In the genomic region with DNA sequence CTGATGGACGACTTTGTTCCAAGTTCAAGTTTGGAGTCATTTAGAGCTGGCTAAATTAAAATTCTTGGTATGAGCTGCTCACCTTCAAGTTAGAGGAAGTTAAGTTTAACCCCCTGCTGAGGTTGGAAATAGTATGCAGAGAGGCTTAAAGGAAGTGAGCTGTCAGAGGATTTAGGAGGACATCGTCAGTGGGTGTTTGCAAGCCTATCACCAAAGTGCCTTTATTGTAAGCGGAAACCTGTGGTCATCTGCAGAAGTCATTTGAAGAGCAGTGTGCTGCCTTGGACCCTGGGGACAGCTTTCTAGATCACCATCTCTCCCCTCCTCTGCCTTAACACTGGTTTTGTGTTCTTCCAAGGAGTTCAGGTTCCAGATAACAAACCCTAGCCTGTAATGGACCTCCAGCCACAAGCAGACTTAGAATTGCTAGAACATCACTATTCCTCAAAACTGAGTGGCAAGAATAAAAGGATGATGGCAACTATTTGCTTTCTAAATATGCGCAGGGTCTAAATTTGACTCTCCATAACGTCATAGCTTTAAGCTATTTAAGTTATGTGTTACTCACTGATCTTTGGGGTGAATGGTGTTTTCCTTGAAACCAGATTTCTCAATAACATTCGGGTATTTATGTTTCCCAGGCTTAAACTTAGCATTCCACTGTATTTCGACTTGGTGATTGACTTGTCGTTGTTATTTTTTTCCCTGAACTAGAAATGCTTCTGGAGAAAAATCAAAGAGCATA, we compare ENCODE assay signal across 14 cellular contexts.
DNase-seq lines count a peak whose midpoint lies in the region; ATAC-seq, FAIRE-seq and TF ChIP-seq lines count a peak whose summit lies in the region.
"Had no signal": no experiment of that assay in that cellular context is flagged by ENCODE, and none has a peak within 500 bp of the region (broad histone marks: within the 10 kb centered on the region; RNA-seq: fewer than 3 reads in every experiment).

No MANE protein-coding gene starts in this region.

- no peak overlapping the region for H3K4me3 ChIP-seq in astrocyte of the cerebellum (ENCODE audit: low read depth, low read length)
- H3K4me3 ChIP-seq in naive thymus-derived CD4-positive, alpha-beta T cell (ENCODE audit: low read length), result no peak overlapping the region
- H3K4me3 ChIP-seq: adrenal gland had no signal

- H3K4me1 Mint-ChIP-seq in naive thymus-derived CD4-positive, alpha-beta T cell, result no peaks in the 10 kb centered on the region
- H3K4me1 Mint-ChIP-seq in activated CD4-positive, alpha-beta T cell treated with anti-CD3 and anti-CD28 coated beads, Interleukin-2, amount 10 ng/mL, durations not matched to agents 7 days and 5 days, result no peaks in the 10 kb centered on the region
- H3K4me1 Mint-ChIP-seq: B cell had no signal

- POLR2A ChIA-PET in naive thymus-derived CD4-positive, alpha-beta T cell (lab: Charles Lee), result no interaction called here
- POLR2A ChIA-PET in activated CD4-positive, alpha-beta T cell treated with anti-CD3 and anti-CD28 coated beads, Interleukin-2, amount 10 ng/mL, durations not matched to agents 7 days and 5 days (lab: Charles Lee), result no interaction called here

- DNase-seq in AG08396 (ENCODE audit: low spot score) (peak; percentile 26), HTR-8/SVneo (ENCODE audit: insufficient read length, low spot score) (peak; percentile 12), astrocyte of the cerebellum (ENCODE audit: low read depth) (peak; percentile 24), kidney tubule cell (ENCODE audit: low spot score) (peak; percentile 40), nucleus accumbens (lab: John Stamatoyannopoulos, UW) (no peak)
- DNase-seq in naive thymus-derived CD4-positive, alpha-beta T cell, result no peak
- DNase-seq in activated CD4-positive, alpha-beta T cell treated with anti-CD3 and anti-CD28 coated beads, Interleukin-2, amount 10 ng/mL, durations not matched to agents 7 days and 5 days, result no peak
- DNase-seq: adrenal gland, DMS79, NCI-H187 treated with DMSO at 0.1 percent for 48 hours had no signal

- no peaks in the 10 kb centered on the region for H3K9me3 ChIP-seq in naive thymus-derived CD4-positive, alpha-beta T cell (ENCODE audit: control insufficient read depth in 2 of 3, low read length in 3 of 3)
- H3K9me3 ChIP-seq: adrenal gland, neutrophil had no signal

- no peak overlapping the region for H3K27ac Mint-ChIP-seq in naive thymus-derived CD4-positive, alpha-beta T cell
- no peak overlapping the region for H3K27ac Mint-ChIP-seq in activated CD4-positive, alpha-beta T cell treated with anti-CD3 and anti-CD28 coated beads, Interleukin-2, amount 10 ng/mL, durations not matched to agents 7 days and 5 days
- H3K27ac Mint-ChIP-seq: B cell had no signal

- H3K27me3 Mint-ChIP-seq in naive thymus-derived CD4-positive, alpha-beta T cell, result peaks cover 0 to 10% (median 0%) of the 10 kb centered on the region in 5 donors
- H3K27me3 Mint-ChIP-seq in activated CD4-positive, alpha-beta T cell treated with anti-CD3 and anti-CD28 coated beads, Interleukin-2, amount 10 ng/mL, durations not matched to agents 7 days and 5 days, result no peaks in the 10 kb centered on the region
- H3K27me3 Mint-ChIP-seq: B cell had no signal

- no peaks in the 10 kb centered on the region for H3K4me1 ChIP-seq in naive thymus-derived CD4-positive, alpha-beta T cell (ENCODE audit: control insufficient read depth in 2 of 2, insufficient read depth in 2 of 2, low read length in 2 of 2)
- H3K4me1 ChIP-seq: adrenal gland had no signal

- TF ChIP-seq CTCF in astrocyte of the cerebellum (IDR thresholded peaks at IDR 0.05; ENCODE audit: low read depth, low read length, missing control alignments), result no peak

- peak; percentile 55 for FAIRE-seq in HTR-8/SVneo (lab: Jason Lieb, UNC)

- intact Hi-C loops in naive thymus-derived CD4-positive, alpha-beta T cell (cut with micrococcal nuclease), result no loop called here

- in situ Hi-C loops in astrocyte of the cerebellum (cut with HindIII; ENCODE audit: low sequenced_read_pairs), result no loop called here

- no peaks in the 10 kb centered on the region for H3K36me3 ChIP-seq in naive thymus-derived CD4-positive, alpha-beta T cell (ENCODE audit: control insufficient read depth in 2 of 3, insufficient read depth in 3 of 3, low read length in 3 of 3)
- H3K36me3 ChIP-seq: adrenal gland, neutrophil had no signal

- H3K27me3 ChIP-seq in naive thymus-derived CD4-positive, alpha-beta T cell (ENCODE audit: control insufficient read depth in 2 of 2, insufficient read depth in 2 of 2, low read length in 2 of 2), result no peaks in the 10 kb centered on the region
- H3K27me3 ChIP-seq: adrenal gland, neutrophil had no signal

- ATAC-seq in SK-N-SH treated with all-trans-retinoic acid at 6 μM for 48 hours, result no peak
- ATAC-seq in naive thymus-derived CD4-positive, alpha-beta T cell, result no peak
- ATAC-seq: HCT116 had no signal

- peaks cover 0 to 5% (median 0%) of the 10 kb centered on the region in 11 donors for H3K9me3 Mint-ChIP-seq in naive thymus-derived CD4-positive, alpha-beta T cell
- H3K9me3 Mint-ChIP-seq in activated CD4-positive, alpha-beta T cell treated with anti-CD3 and anti-CD28 coated beads, Interleukin-2, amount 10 ng/mL, durations not matched to agents 7 days and 5 days, result no peaks in the 10 kb centered on the region

- H3K36me3 Mint-ChIP-seq in naive thymus-derived CD4-positive, alpha-beta T cell, result no peaks in the 10 kb centered on the region
- H3K36me3 Mint-ChIP-seq in activated CD4-positive, alpha-beta T cell treated with anti-CD3 and anti-CD28 coated beads, Interleukin-2, amount 10 ng/mL, durations not matched to agents 7 days and 5 days (ENCODE audit: low read depth), result no peaks in the 10 kb centered on the region

- H3K4me3 Mint-ChIP-seq in naive thymus-derived CD4-positive, alpha-beta T cell, result no peak overlapping the region
- no peak overlapping the region for H3K4me3 Mint-ChIP-seq in activated CD4-positive, alpha-beta T cell treated with anti-CD3 and anti-CD28 coated beads, Interleukin-2, amount 10 ng/mL, durations not matched to agents 7 days and 5 days
- H3K4me3 Mint-ChIP-seq: B cell had no signal

- CTCF ChIA-PET in naive thymus-derived CD4-positive, alpha-beta T cell (lab: Charles Lee), result no interaction called here
- CTCF ChIA-PET in activated CD4-positive, alpha-beta T cell treated with anti-CD3 and anti-CD28 coated beads, Interleukin-2, amount 10 ng/mL, durations not matched to agents 7 days and 5 days (lab: Charles Lee), result no interaction called here

- H3K27ac ChIP-seq in naive thymus-derived CD4-positive, alpha-beta T cell (ENCODE audit: low read depth, low read length), result no peak overlapping the region
- H3K27ac ChIP-seq: adrenal gland, neutrophil had no signal

TF ChIP-seq in SK-N-SH treated with all-trans-retinoic acid at 6 μM for 48 hours, 23 proteins besides CTCF, POLR2A, EP300 and RAD21 (continues in another document):
- TF ChIP-seq BACH2 (CRISPR knock-in tag; IDR thresholded peaks at IDR 0.05; ENCODE audit: borderline replicate concordance), result no peak
- TF ChIP-seq, protein P1, sequence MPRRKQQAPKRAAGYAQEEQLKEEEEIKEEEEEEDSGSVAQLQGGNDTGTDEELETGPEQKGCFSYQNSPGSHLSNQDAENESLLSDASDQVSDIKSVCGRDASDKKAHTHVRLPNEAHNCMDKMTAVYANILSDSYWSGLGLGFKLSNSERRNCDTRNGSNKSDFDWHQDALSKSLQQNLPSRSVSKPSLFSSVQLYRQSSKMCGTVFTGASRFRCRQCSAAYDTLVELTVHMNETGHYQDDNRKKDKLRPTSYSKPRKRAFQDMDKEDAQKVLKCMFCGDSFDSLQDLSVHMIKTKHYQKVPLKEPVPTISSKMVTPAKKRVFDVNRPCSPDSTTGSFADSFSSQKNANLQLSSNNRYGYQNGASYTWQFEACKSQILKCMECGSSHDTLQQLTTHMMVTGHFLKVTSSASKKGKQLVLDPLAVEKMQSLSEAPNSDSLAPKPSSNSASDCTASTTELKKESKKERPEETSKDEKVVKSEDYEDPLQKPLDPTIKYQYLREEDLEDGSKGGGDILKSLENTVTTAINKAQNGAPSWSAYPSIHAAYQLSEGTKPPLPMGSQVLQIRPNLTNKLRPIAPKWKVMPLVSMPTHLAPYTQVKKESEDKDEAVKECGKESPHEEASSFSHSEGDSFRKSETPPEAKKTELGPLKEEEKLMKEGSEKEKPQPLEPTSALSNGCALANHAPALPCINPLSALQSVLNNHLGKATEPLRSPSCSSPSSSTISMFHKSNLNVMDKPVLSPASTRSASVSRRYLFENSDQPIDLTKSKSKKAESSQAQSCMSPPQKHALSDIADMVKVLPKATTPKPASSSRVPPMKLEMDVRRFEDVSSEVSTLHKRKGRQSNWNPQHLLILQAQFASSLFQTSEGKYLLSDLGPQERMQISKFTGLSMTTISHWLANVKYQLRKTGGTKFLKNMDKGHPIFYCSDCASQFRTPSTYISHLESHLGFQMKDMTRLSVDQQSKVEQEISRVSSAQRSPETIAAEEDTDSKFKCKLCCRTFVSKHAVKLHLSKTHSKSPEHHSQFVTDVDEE (CRISPR knock-in tag; IDR thresholded peaks at IDR 0.05), result no peak
- TF ChIP-seq ISL1 (CRISPR knock-in tag; IDR thresholded peaks at IDR 0.05), result no peak
- TF ChIP-seq, protein P2, sequence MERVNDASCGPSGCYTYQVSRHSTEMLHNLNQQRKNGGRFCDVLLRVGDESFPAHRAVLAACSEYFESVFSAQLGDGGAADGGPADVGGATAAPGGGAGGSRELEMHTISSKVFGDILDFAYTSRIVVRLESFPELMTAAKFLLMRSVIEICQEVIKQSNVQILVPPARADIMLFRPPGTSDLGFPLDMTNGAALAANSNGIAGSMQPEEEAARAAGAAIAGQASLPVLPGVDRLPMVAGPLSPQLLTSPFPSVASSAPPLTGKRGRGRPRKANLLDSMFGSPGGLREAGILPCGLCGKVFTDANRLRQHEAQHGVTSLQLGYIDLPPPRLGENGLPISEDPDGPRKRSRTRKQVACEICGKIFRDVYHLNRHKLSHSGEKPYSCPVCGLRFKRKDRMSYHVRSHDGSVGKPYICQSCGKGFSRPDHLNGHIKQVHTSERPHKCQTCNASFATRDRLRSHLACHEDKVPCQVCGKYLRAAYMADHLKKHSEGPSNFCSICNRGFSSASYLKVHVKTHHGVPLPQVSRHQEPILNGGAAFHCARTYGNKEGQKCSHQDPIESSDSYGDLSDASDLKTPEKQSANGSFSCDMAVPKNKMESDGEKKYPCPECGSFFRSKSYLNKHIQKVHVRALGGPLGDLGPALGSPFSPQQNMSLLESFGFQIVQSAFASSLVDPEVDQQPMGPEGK (CRISPR knock-in tag; IDR thresholded peaks at IDR 0.05; ENCODE audit: borderline replicate concordance), result no peak
- TF ChIP-seq ZC3H10 (CRISPR knock-in tag; IDR thresholded peaks at IDR 0.05), result no peak
- TF ChIP-seq ZFP30 (CRISPR knock-in tag; IDR thresholded peaks at IDR 0.05), result no peak
- TF ChIP-seq ZNF8 (CRISPR knock-in tag; IDR thresholded peaks at IDR 0.05), result no peak

Comparison
In these comparisons a context has a peak if more than half of its experiments do, and no peak if none do; other contexts are left out.
1. DNase-seq: peak in AG08396 (single experiment), HTR-8/SVneo (single experiment), astrocyte of the cerebellum (single experiment) and kidney tubule cell (single experiment); none in nucleus accumbens (0 of 56), naive thymus-derived CD4-positive, alpha-beta T cell (0 of 9) and activated CD4-positive, alpha-beta T cell treated with anti-CD3 and anti-CD28 coated beads, Interleukin-2, amount 10 ng/mL, durations not matched to agents 7 days and 5 days (single experiment).